Comparison of ENCODE assay signal across 9 cellular contexts in genomic region chr1:214338212-214338611, GRCh38.
"Had no signal": no experiment of that assay in that cellular context is flagged by ENCODE, and none has a peak within 500 bp of the region (broad histone marks: within the 10 kb centered on the region; RNA-seq: fewer than 3 reads in every experiment).

No MANE protein-coding gene starts in this region.

- H3K27me3 ChIP-seq: pancreas had no signal

- H3K9me3 ChIP-seq: mucosa of descending colon, pancreas had no signal

- ATAC-seq: mucosa of descending colon; stimulated activated effector memory CD8-positive, alpha-beta T cell treated with anti-CD3 and anti-CD28 coated beads, Interleukin-12 subunit alpha, Interleukin-12 subunit beta, amount 100 ng/mL, for 72 hours; T-helper 17 cell had no signal

- H3K4me3 ChIP-seq: mucosa of descending colon, pancreas had no signal

- DNase-seq: activated B cell treated with CpG ODN at 0.5 μM for 24 hours; activated CD4-positive, alpha-beta T cell treated with anti-CD3 and anti-CD28 coated beads, Interleukin-2, amount 10 ng/mL, durations not matched to agents 7 days and 5 days; activated effector memory CD4-positive, alpha-beta T cell treated with Interleukin-2 at 50 U/mL for 16 hours; hypothalamus; mucosa of descending colon; pancreas; SHP77 treated with DMSO at 0.1 percent for 48 hours; T-helper 17 cell had no signal

- H3K4me1 ChIP-seq: pancreas had no signal
